8 cellular contexts compared by ENCODE assay signal in the genomic region with DNA sequence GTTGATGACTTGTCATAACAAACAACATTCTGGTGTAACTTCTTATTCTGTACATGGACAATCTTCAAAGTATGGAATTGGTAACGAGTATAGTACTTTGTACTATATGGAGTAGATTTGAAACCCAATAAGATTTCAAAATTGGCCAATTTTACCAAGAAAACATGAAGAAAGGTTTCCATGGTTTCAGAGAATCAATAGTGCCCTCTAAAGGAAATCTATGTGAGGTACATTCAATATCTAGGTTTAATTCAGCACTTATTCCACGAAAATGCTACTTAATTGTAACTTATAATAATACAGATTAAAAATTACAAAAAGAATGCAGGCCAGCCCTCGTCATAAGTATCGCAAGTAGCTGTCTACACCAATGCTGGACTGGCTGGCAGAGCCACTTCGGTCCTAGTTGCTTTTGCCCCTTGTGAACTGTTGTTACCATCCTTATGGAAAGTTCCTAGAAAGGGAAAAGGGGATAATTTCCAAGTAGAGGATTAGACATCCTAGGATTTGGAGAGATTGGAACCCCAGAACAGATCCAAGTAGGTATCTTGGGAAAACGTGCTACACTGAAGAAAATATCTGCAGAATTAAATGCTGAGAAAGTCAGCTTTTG.
DNase-seq lines count a peak whose midpoint lies in the region; ATAC-seq and TF ChIP-seq lines count a peak whose summit lies in the region.

No MANE protein-coding gene starts in this region.

- ATAC-seq in HG03039 (IDR thresholded peaks at IDR 0.05; ENCODE audit: unreplicated experiment) = no peak
- no peak for ATAC-seq in activated T-cell treated with anti-CD3 and anti-CD28 coated beads, Interleukin-2, amount 50 U/mL, for 4 hours

- peaks cover 36% of the 10 kb centered on the region for H3K4me1 Mint-ChIP-seq in mesothelial cell of epicardium
- H3K4me1 Mint-ChIP-seq in activated T-cell treated with anti-CD3 and anti-CD28 coated beads, Interleukin-2, amount 50 U/mL, for 4 hours (ENCODE audit: low read depth) = no peaks in the 10 kb centered on the region

- no peak overlapping the region for H3K4me3 ChIP-seq in breast epithelium

- H3K27me3 ChIP-seq in breast epithelium = no peaks in the 10 kb centered on the region

- no peak overlapping the region for H3K27ac Mint-ChIP-seq in mesothelial cell of epicardium

- no peaks in the 10 kb centered on the region for H3K27me3 Mint-ChIP-seq in mesothelial cell of epicardium (ENCODE audit: low read depth)
- peaks cover 12% of the 10 kb centered on the region for H3K27me3 Mint-ChIP-seq in activated T-cell treated with anti-CD3 and anti-CD28 coated beads, Interleukin-2, amount 50 U/mL, for 4 hours (ENCODE audit: low read depth)

- TF ChIP-seq CTCF in breast epithelium (IDR thresholded peaks at IDR 0.05) (peak in 2 of 3 donors; percentile 29 to 43), mesothelial cell of epicardium (IDR thresholded peaks at IDR 0.05; ENCODE audit: unreplicated experiment) (peak; percentile 54)

- H3K27ac ChIP-seq in breast epithelium = no peak overlapping the region

- intact Hi-C loops in breast epithelium (cut with DNase I; ENCODE audit: low total_unique reads) = no loop called here

- H3K4me1 ChIP-seq in breast epithelium = peaks cover 0 to 2% of the 10 kb centered on the region in 2 donors

- no peaks in the 10 kb centered on the region for H3K9me3 ChIP-seq in breast epithelium

- no peak overlapping the region for H3K4me3 Mint-ChIP-seq in mesothelial cell of epicardium
- H3K4me3 Mint-ChIP-seq in activated T-cell treated with anti-CD3 and anti-CD28 coated beads, Interleukin-2, amount 50 U/mL, for 4 hours = no peak overlapping the region

- no peaks in the 10 kb centered on the region for H3K9me3 Mint-ChIP-seq in mesothelial cell of epicardium
- no peaks in the 10 kb centered on the region for H3K9me3 Mint-ChIP-seq in activated T-cell treated with anti-CD3 and anti-CD28 coated beads, Interleukin-2, amount 50 U/mL, for 4 hours

- no peaks in the 10 kb centered on the region for H3K36me3 Mint-ChIP-seq in mesothelial cell of epicardium
- no peaks in the 10 kb centered on the region for H3K36me3 Mint-ChIP-seq in activated T-cell treated with anti-CD3 and anti-CD28 coated beads, Interleukin-2, amount 50 U/mL, for 4 hours (ENCODE audit: insufficient read depth)

- no peaks in the 10 kb centered on the region for H3K36me3 ChIP-seq in breast epithelium

- TF ChIP-seq POLR2A in breast epithelium (IDR thresholded peaks at IDR 0.05) = no peak

- DNase-seq in NCI-H526 (lab: John Stamatoyannopoulos, UW) = peak; percentile 5 to 45
- no peak for DNase-seq in NCI-H526 treated with DMSO at 0.1 percent for 48 hours (lab: John Stamatoyannopoulos, UW)
- peak; percentile 39 for DNase-seq in MV-4-11 (lab: John Stamatoyannopoulos, UW)
- no peak for DNase-seq in breast epithelium (ENCODE audit: low spot score in 2 of 2)
- no peak for DNase-seq in mesothelial cell of epicardium (ENCODE audit: low spot score in 2 of 2, unreplicated experiment in 2 of 2)
- no peak for DNase-seq in activated T-cell treated with anti-CD3 and anti-CD28 coated beads, Interleukin-2, amount 50 U/mL, for 4 hours
- DNase-seq in activated effector memory CD4-positive, alpha-beta T cell treated with Interleukin-2 at 50 U/mL for 16 hours = no peak

Comparison
In these comparisons a context has a peak if more than half of its experiments do, and no peak if none do; other contexts are left out.
1. DNase-seq: peak in NCI-H526 (2 of 2) and MV-4-11 (single experiment); none in NCI-H526 treated with DMSO at 0.1 percent for 48 hours (single experiment), breast epithelium (0 of 2), mesothelial cell of epicardium (0 of 2), activated T-cell treated with anti-CD3 and anti-CD28 coated beads, Interleukin-2, amount 50 U/mL, for 4 hours (single experiment) and activated effector memory CD4-positive, alpha-beta T cell treated with Interleukin-2 at 50 U/mL for 16 hours (single experiment).